ENCODE assay signal across 1 cellular context in the genomic region with DNA sequence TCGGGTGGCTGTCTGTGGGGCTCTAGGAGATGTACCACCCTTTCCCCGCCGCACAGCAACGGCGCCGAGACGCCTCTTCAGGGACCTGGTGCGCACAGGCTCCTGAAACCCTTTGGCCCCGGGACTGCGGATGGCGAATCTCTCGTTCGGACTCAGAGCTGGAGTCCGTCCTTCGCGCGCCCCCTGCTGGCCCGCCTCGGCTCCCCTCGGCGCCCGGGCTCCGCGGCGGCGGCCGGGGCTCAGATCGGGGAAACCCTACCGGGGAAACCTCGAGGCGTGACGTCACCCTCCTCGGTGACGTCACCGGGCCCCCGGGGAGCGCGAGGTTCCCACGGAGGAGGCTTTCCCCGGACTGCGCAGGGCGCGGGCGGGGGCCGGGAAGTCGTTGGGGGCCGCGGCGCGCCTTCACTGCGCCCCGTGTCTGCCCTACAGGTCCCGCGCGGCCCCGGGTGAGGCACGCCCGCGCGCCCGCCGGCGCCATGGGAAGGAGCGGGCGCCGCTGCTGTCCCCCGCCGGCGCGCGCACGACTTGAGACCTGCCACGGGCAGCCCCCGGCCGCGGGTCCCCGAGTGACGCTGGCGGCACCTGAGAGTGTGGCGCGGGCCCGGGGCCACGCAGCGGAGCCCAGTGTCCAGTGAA.
TF ChIP-seq lines count a peak whose summit lies in the region.

No MANE protein-coding gene starts in this region.

TF ChIP-seq in GM12878, 131 proteins besides CTCF, POLR2A, EP300 and RAD21 (continued from another document):
- TF ChIP-seq, protein P1, sequence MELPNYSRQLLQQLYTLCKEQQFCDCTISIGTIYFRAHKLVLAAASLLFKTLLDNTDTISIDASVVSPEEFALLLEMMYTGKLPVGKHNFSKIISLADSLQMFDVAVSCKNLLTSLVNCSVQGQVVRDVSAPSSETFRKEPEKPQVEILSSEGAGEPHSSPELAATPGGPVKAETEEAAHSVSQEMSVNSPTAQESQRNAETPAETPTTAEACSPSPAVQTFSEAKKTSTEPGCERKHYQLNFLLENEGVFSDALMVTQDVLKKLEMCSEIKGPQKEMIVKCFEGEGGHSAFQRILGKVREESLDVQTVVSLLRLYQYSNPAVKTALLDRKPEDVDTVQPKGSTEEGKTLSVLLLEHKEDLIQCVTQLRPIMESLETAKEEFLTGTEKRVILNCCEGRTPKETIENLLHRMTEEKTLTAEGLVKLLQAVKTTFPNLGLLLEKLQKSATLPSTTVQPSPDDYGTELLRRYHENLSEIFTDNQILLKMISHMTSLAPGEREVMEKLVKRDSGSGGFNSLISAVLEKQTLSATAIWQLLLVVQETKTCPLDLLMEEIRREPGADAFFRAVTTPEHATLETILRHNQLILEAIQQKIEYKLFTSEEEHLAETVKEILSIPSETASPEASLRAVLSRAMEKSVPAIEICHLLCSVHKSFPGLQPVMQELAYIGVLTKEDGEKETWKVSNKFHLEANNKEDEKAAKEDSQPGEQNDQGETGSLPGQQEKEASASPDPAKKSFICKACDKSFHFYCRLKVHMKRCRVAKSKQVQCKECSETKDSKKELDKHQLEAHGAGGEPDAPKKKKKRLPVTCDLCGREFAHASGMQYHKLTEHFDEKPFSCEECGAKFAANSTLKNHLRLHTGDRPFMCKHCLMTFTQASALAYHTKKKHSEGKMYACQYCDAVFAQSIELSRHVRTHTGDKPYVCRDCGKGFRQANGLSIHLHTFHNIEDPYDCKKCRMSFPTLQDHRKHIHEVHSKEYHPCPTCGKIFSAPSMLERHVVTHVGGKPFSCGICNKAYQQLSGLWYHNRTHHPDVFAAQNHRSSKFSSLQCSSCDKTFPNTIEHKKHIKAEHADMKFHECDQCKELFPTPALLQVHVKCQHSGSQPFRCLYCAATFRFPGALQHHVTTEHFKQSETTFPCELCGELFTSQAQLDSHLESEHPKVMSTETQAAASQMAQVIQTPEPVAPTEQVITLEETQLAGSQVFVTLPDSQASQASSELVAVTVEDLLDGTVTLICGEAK (IDR thresholded peaks at IDR 0.05; ENCODE audit: borderline replicate concordance) = no peak
- TF ChIP-seq ZBED1 (IDR thresholded peaks at IDR 0.05; ENCODE audit: borderline replicate concordance) (peak; percentile 50; the same call in 1 of the 2 replicates), TBL1XR1 (IDR thresholded peaks at IDR 0.05; ENCODE audit: low read depth, low read length) (peak; percentile 99), IRF4 (IDR thresholded peaks at IDR 0.05; ENCODE audit: low read depth, low read length) (no peak), MTA2 (IDR thresholded peaks at IDR 0.05; ENCODE audit: low read depth) (no peak), ZNF207 (IDR thresholded peaks at IDR 0.05; ENCODE audit: borderline replicate concordance) (0 out of 2 replicates have a peak, but pooled peaks have one; percentile 31), RELA (IDR thresholded peaks at IDR 0.05; ENCODE audit: borderline replicate concordance, partially characterized antibody) (peak; percentile 89), RFX5 (IDR thresholded peaks at IDR 0.05; ENCODE audit: low read depth, low read length) (no peak), LARP7 (IDR thresholded peaks at IDR 0.05) (peak; percentile 86), CREM (IDR thresholded peaks at IDR 0.05; ENCODE audit: low read depth) (peak; percentile 97), ASH2L (IDR thresholded peaks at IDR 0.05; ENCODE audit: borderline replicate concordance, low read depth) (no peak), TCF12 (IDR thresholded peaks at IDR 0.05; ENCODE audit: low read depth, low read length) (peak; percentile 64), NR2F1 (conservative IDR thresholded peaks at IDR 0.05) (peak; percentile 82), POLR2AphosphoS5 (IDR thresholded peaks at IDR 0.05; ENCODE audit: low read length) (no peak), MEF2B (IDR thresholded peaks at IDR 0.05; ENCODE audit: partially characterized antibody, poor library complexity, severe bottlenecking) (peak; percentile 95), RB1 (IDR thresholded peaks at IDR 0.05; ENCODE audit: borderline replicate concordance) (peak; percentile 82; the same call in 1 of the 2 replicates), STAT3 (IDR thresholded peaks at IDR 0.05; ENCODE audit: low read depth, low read length) (no peak), STAT1 (conservative IDR thresholded peaks at IDR 0.05) (no peak), POU2F2 (IDR thresholded peaks at IDR 0.05; ENCODE audit: borderline replicate concordance, low read depth, low read length) (0 out of 3 replicates have a peak, but pooled peaks have one; percentile 20), CHD1 (IDR thresholded peaks at IDR 0.05; ENCODE audit: low read depth, low read length) (no peak), WRNIP1 (IDR thresholded peaks at IDR 0.05; ENCODE audit: borderline replicate concordance, low read depth, low read length) (no peak)
- TF ChIP-seq, protein P2, sequence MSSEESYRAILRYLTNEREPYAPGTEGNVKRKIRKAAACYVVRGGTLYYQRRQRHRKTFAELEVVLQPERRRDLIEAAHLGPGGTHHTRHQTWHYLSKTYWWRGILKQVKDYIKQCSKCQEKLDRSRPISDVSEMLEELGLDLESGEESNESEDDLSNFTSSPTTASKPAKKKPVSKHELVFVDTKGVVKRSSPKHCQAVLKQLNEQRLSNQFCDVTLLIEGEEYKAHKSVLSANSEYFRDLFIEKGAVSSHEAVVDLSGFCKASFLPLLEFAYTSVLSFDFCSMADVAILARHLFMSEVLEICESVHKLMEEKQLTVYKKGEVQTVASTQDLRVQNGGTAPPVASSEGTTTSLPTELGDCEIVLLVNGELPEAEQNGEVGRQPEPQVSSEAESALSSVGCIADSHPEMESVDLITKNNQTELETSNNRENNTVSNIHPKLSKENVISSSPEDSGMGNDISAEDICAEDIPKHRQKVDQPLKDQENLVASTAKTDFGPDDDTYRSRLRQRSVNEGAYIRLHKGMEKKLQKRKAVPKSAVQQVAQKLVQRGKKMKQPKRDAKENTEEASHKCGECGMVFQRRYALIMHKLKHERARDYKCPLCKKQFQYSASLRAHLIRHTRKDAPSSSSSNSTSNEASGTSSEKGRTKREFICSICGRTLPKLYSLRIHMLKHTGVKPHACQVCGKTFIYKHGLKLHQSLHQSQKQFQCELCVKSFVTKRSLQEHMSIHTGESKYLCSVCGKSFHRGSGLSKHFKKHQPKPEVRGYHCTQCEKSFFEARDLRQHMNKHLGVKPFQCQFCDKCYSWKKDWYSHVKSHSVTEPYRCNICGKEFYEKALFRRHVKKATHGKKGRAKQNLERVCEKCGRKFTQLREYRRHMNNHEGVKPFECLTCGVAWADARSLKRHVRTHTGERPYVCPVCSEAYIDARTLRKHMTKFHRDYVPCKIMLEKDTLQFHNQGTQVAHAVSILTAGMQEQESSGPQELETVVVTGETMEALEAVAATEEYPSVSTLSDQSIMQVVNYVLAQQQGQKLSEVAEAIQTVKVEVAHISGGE (CRISPR knock-in tag; IDR thresholded peaks at IDR 0.05) = no peak
- TF ChIP-seq, protein P3, sequence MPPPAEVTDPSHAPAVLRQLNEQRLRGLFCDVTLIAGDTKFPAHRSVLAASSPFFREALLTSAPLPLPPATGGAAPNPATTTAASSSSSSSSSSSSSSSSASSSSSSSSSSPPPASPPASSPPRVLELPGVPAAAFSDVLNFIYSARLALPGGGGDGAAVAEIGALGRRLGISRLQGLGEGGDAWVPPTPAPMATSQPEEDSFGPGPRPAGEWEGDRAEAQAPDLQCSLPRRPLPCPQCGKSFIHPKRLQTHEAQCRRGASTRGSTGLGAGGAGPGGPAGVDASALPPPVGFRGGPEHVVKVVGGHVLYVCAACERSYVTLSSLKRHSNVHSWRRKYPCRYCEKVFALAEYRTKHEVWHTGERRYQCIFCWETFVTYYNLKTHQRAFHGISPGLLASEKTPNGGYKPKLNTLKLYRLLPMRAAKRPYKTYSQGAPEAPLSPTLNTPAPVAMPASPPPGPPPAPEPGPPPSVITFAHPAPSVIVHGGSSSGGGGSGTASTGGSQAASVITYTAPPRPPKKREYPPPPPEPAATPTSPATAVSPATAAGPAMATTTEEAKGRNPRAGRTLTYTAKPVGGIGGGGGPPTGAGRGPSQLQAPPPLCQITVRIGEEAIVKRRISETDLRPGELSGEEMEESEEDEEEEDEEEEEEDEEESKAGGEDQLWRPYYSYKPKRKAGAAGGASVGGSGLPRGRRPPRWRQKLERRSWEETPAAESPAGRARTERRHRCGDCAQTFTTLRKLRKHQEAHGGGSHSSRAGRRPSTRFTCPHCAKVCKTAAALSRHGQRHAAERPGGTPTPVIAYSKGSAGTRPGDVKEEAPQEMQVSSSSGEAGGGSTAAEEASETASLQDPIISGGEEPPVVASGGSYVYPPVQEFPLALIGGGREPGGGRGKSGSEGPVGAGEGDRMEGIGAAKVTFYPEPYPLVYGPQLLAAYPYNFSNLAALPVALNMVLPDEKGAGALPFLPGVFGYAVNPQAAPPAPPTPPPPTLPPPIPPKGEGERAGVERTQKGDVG (CRISPR knock-in tag; IDR thresholded peaks at IDR 0.05) = peak; percentile 76; the same call in 1 of the 2 replicates
- TF ChIP-seq, protein P4, sequence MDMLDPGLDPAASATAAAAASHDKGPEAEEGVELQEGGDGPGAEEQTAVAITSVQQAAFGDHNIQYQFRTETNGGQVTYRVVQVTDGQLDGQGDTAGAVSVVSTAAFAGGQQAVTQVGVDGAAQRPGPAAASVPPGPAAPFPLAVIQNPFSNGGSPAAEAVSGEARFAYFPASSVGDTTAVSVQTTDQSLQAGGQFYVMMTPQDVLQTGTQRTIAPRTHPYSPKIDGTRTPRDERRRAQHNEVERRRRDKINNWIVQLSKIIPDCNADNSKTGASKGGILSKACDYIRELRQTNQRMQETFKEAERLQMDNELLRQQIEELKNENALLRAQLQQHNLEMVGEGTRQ (IDR thresholded peaks at IDR 0.05; ENCODE audit: borderline replicate concordance, low read depth, low read length) = no peak
- TF ChIP-seq, protein P5, sequence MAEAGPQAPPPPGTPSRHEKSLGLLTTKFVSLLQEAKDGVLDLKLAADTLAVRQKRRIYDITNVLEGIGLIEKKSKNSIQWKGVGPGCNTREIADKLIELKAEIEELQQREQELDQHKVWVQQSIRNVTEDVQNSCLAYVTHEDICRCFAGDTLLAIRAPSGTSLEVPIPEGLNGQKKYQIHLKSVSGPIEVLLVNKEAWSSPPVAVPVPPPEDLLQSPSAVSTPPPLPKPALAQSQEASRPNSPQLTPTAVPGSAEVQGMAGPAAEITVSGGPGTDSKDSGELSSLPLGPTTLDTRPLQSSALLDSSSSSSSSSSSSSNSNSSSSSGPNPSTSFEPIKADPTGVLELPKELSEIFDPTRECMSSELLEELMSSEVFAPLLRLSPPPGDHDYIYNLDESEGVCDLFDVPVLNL (IDR thresholded peaks at IDR 0.05; ENCODE audit: low read depth, low read length) = no peak
